33 cellular contexts compared by ENCODE assay signal in the genomic region with DNA sequence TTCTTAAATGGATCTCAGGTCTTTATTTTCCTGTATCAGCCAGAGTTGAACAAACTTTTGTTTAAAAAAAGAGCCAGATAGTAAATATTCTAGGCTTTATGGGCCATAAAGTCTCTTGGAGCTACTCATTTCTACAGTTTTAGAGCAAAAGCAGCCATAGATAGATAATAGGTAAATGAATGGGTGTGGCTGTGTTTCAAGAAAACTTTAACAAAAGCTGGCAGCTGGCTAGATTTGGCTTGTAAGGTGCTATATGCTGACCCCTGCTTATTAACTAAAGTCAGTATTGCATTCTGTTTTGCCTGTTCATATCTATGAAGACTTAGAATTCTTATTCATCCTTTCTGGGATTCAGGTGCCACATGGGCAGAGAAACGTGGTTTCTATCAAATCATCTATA.
"Had no signal": no experiment of that assay in that cellular context is flagged by ENCODE, and none has a peak within 500 bp of the region (broad histone marks: within the 10 kb centered on the region; RNA-seq: fewer than 3 reads in every experiment).

No MANE protein-coding gene starts in this region.

- H3K4me3 ChIP-seq: adrenal gland, body of pancreas, breast epithelium had no signal

- FAIRE-seq: astrocyte, TTC549 had no signal

- H3K4me1 ChIP-seq: adrenal gland, body of pancreas, breast epithelium had no signal

- H3K9me3 ChIP-seq: adrenal gland, body of pancreas, breast epithelium had no signal

- ATAC-seq: activated CD8-positive, alpha-beta T cell treated with anti-CD3 and anti-CD28 coated beads for 36 hours; activated naive CD4-positive, alpha-beta T cell treated with anti-CD3 and anti-CD28 coated beads, Interleukin-2, amount 50 U/mL, for 72 hours; activated T-cell treated with anti-CD3 and anti-CD28 coated beads, Interleukin-2, amount 50 U/mL, for 4 hours; activated T-cell treated with anti-CD3 and anti-CD28 coated beads, Interleukin-2, amount 50 U/mL, for 72 hours; activated T-helper 17 cell treated with anti-CD3 and anti-CD28 coated beads, Interleukin-2, amount 50 U/mL, for 72 hours; body of pancreas had no signal

- H3K36me3 ChIP-seq: breast epithelium had no signal

- DNase-seq: activated B cell treated with CpG ODN at 0.5 μM for 24 hours; activated CD4-positive, alpha-beta memory T cell treated with anti-CD3 and anti-CD28 coated beads for 36 hours; activated CD4-positive, alpha-beta T cell treated with anti-CD3 and anti-CD28 coated beads for 4 hours; activated CD4-positive, alpha-beta T cell treated with anti-CD3 and anti-CD28 coated beads, Interleukin-2, amount 10 ng/mL, durations not matched to agents 24 days and 14 days; activated CD4-positive, alpha-beta T cell treated with anti-CD3 and anti-CD28 coated beads, Interleukin-2, amount 50 U/mL, for 1 hour; activated CD4-positive, alpha-beta T cell treated with anti-CD3 and anti-CD28 coated beads, Interleukin-2, amount 50 U/mL, for 4 hours; activated CD4-positive, CD25-positive, alpha-beta regulatory T cell treated with anti-CD3 and anti-CD28 coated beads, Interleukin-2, amount 50 U/mL, for 72 hours; activated CD8-positive, alpha-beta memory T cell treated with anti-CD3 and anti-CD28 coated beads, Interleukin-2, amount 50 U/mL, for 4 hours; activated CD8-positive, alpha-beta T cell treated with anti-CD3 and anti-CD28 coated beads for 36 hours; activated effector memory CD4-positive, alpha-beta T cell treated with anti-CD3 and anti-CD28 coated beads, Interleukin-2, amount 50 U/mL, for 16 hours; activated gamma-delta T cell treated with Interleukin-2 at 50 U/mL for 16 hours; activated naive CD4-positive, alpha-beta T cell; activated naive CD4-positive, alpha-beta T cell treated with anti-CD3 and anti-CD28 coated beads for 36 hours; activated naive CD4-positive, alpha-beta T cell treated with anti-CD3 and anti-CD28 coated beads, Interleukin-2, amount 50 U/mL, for 16 hours; activated naive CD8-positive, alpha-beta T cell treated with anti-CD3 and anti-CD28 coated beads for 36 hours; activated T-cell treated with anti-CD3 and anti-CD28 coated beads for 4 hours; activated T-cell treated with anti-CD3 and anti-CD28 coated beads, Interleukin-2, amount 50 U/mL, for 1 hour; activated T-cell treated with anti-CD3 and anti-CD28 coated beads, Interleukin-2, amount 50 U/mL, for 4 hours; activated T-cell treated with anti-CD3 and anti-CD28 coated beads, Interleukin-2, amount 50 U/mL, for 72 hours; adrenal gland; amniotic stem cell; aorta; body of pancreas; brain microvascular endothelial cell; central memory CD4-positive, alpha-beta T cell; T-helper 2 cell; T-helper 9 cell had no signal

- H3K27me3 ChIP-seq: adrenal gland, body of pancreas, brain microvascular endothelial cell, breast epithelium had no signal

- H3K27ac ChIP-seq: adrenal gland, body of pancreas, brain microvascular endothelial cell, breast epithelium, VCaP had no signal
